Comparison of ENCODE assay signal across 1 cellular context in the genomic region with DNA sequence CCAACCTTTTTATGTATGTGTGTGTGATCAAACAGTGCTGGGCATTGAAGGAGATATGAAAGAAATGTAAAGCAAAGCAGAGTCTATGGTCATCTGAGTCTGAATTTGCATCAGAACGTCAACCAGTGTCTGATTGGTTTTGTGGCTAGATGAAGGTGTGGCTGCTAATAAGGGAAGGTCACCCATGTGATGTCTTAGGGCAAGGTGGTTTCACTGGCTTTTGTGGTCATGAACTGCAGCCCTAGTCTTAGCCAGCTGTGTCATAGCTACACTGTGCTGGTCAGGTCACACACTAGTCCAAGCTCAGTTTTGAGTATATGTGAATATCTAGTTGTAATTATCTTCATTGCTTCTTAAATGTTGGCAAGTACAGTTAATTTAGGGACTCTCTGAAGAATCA.
TF ChIP-seq lines count a peak whose summit lies in the region.

No MANE protein-coding gene starts in this region.

TF ChIP-seq in HepG2, 621 proteins besides CTCF, POLR2A, EP300 and RAD21 (continued from another document):
- no peak for TF ChIP-seq HMGA1 (CRISPR knock-in tag; conservative IDR thresholded peaks at IDR 0.05)
- TF ChIP-seq, protein P1, sequence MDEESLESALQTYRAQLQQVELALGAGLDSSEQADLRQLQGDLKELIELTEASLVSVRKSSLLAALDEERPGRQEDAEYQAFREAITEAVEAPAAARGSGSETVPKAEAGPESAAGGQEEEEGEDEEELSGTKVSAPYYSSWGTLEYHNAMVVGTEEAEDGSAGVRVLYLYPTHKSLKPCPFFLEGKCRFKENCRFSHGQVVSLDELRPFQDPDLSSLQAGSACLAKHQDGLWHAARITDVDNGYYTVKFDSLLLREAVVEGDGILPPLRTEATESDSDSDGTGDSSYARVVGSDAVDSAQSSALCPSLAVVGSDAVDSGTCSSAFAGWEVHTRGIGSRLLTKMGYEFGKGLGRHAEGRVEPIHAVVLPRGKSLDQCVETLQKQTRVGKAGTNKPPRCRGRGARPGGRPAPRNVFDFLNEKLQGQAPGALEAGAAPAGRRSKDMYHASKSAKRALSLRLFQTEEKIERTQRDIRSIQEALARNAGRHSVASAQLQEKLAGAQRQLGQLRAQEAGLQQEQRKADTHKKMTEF (CRISPR knock-in tag; IDR thresholded peaks at IDR 0.05): no peak
- TF ChIP-seq, protein P2, sequence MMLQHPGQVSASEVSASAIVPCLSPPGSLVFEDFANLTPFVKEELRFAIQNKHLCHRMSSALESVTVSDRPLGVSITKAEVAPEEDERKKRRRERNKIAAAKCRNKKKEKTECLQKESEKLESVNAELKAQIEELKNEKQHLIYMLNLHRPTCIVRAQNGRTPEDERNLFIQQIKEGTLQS (CRISPR knock-in tag; IDR thresholded peaks at IDR 0.05): no peak
- TF ChIP-seq NAIF1 (CRISPR knock-in tag; IDR thresholded peaks at IDR 0.05; ENCODE audit: borderline replicate concordance): no peak
- TF ChIP-seq, protein P3, sequence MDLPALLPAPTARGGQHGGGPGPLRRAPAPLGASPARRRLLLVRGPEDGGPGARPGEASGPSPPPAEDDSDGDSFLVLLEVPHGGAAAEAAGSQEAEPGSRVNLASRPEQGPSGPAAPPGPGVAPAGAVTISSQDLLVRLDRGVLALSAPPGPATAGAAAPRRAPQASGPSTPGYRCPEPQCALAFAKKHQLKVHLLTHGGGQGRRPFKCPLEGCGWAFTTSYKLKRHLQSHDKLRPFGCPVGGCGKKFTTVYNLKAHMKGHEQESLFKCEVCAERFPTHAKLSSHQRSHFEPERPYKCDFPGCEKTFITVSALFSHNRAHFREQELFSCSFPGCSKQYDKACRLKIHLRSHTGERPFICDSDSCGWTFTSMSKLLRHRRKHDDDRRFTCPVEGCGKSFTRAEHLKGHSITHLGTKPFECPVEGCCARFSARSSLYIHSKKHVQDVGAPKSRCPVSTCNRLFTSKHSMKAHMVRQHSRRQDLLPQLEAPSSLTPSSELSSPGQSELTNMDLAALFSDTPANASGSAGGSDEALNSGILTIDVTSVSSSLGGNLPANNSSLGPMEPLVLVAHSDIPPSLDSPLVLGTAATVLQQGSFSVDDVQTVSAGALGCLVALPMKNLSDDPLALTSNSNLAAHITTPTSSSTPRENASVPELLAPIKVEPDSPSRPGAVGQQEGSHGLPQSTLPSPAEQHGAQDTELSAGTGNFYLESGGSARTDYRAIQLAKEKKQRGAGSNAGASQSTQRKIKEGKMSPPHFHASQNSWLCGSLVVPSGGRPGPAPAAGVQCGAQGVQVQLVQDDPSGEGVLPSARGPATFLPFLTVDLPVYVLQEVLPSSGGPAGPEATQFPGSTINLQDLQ (CRISPR knock-in tag; IDR thresholded peaks at IDR 0.05): no peak
- TF ChIP-seq, protein P4, sequence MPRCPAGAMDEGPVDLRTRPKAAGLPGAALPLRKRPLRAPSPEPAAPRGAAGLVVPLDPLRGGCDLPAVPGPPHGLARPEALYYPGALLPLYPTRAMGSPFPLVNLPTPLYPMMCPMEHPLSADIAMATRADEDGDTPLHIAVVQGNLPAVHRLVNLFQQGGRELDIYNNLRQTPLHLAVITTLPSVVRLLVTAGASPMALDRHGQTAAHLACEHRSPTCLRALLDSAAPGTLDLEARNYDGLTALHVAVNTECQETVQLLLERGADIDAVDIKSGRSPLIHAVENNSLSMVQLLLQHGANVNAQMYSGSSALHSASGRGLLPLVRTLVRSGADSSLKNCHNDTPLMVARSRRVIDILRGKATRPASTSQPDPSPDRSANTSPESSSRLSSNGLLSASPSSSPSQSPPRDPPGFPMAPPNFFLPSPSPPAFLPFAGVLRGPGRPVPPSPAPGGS (CRISPR knock-in tag; IDR thresholded peaks at IDR 0.05): no peak
- TF ChIP-seq, protein P5, sequence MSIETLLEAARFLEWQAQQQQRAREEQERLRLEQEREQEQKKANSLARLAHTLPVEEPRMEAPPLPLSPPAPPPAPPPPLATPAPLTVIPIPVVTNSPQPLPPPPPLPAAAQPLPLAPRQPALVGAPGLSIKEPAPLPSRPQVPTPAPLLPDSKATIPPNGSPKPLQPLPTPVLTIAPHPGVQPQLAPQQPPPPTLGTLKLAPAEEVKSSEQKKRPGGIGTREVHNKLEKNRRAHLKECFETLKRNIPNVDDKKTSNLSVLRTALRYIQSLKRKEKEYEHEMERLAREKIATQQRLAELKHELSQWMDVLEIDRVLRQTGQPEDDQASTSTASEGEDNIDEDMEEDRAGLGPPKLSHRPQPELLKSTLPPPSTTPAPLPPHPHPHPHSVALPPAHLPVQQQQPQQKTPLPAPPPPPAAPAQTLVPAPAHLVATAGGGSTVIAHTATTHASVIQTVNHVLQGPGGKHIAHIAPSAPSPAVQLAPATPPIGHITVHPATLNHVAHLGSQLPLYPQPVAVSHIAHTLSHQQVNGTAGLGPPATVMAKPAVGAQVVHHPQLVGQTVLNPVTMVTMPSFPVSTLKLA (IDR thresholded peaks at IDR 0.05): no peak
- TF ChIP-seq, protein P6, sequence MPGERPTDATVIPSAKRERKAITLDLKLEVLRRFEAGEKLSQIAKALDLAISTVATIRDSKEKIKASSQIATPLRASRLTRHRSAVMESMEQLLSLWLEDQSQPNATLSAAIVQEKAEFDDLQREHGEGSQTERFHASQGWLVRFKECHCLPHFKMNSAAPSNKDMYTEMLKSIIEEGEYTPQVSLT (CRISPR knock-in tag; IDR thresholded peaks at IDR 0.05; ENCODE audit: borderline replicate concordance, low read depth): no peak
- no peak for TF ChIP-seq NCOA2 (CRISPR knock-in tag; IDR thresholded peaks at IDR 0.05)
- no peak for TF ChIP-seq CC2D1A (CRISPR knock-in tag; IDR thresholded peaks at IDR 0.05)
